Comparison of ENCODE assay signal across 9 cellular contexts in genomic region chr6:158648682-158649131, GRCh38. TPM values are rescaled to one million over a fixed set of nuclear protein-coding genes. Genes with fewer than 3 reads are reported as not detected.
DNase-seq lines count a peak whose midpoint lies in the region; ATAC-seq and TF ChIP-seq lines count a peak whose summit lies in the region.
"Had no signal": no experiment of that assay in that cellular context is flagged by ENCODE, and none has a peak within 500 bp of the region (broad histone marks: within the 10 kb centered on the region; RNA-seq: fewer than 3 reads in every experiment).

No MANE protein-coding gene starts in this region.

- H3K4me1 Mint-ChIP-seq in stimulated activated naive CD8-positive, alpha-beta T cell treated with anti-CD3 and anti-CD28 coated beads, Interleukin-15, amount 100 ng/mL, for 72 hours, result peaks cover 77% of the 10 kb centered on the region

- no peaks in the 10 kb centered on the region for H3K27me3 Mint-ChIP-seq in stimulated activated naive CD8-positive, alpha-beta T cell treated with anti-CD3 and anti-CD28 coated beads, Interleukin-15, amount 100 ng/mL, for 72 hours

- peaks cover 8% of the 10 kb centered on the region for H3K79me2 ChIP-seq in fibroblast of lung (ENCODE audit: control insufficient read depth, insufficient read depth, low read length)

- no peaks in the 10 kb centered on the region for H3K27me3 ChIP-seq in fibroblast of lung (ENCODE audit: control insufficient read depth, insufficient read depth, low read length)
- H3K27me3 ChIP-seq: suprapubic skin had no signal

- no peaks in the 10 kb centered on the region for H4K20me1 ChIP-seq in fibroblast of lung (ENCODE audit: control insufficient read depth, extremely low read depth, insufficient read depth, low read length)

- H3K4me2 ChIP-seq in fibroblast of lung (ENCODE audit: extremely low read depth, insufficient read depth, low read length), result peak overlapping the region; percentile 91

- ATAC-seq in GM21825 (IDR thresholded peaks at IDR 0.05; ENCODE audit: unreplicated experiment) (peak; percentile 27), omental fat pad (ENCODE audit: low FRiP score) (no peak)
- ATAC-seq in stimulated activated naive CD8-positive, alpha-beta T cell treated with anti-CD3 and anti-CD28 coated beads, Interleukin-15, amount 100 ng/mL, for 72 hours, result peak; percentile 38

- H3K9me3 Mint-ChIP-seq in stimulated activated naive CD8-positive, alpha-beta T cell treated with anti-CD3 and anti-CD28 coated beads, Interleukin-15, amount 100 ng/mL, for 72 hours, result no peaks in the 10 kb centered on the region

- peak overlapping the region; percentile 97 for H3K27ac ChIP-seq in fibroblast of lung (ENCODE audit: insufficient read depth, low read length)

- H3K9me3 ChIP-seq in fibroblast of lung (ENCODE audit: control insufficient read depth, insufficient read depth, low read depth, low read length), result no peaks in the 10 kb centered on the region
- H3K9me3 ChIP-seq: suprapubic skin had no signal

- peak overlapping the region; percentile 90 to 99 for H3K27ac Mint-ChIP-seq in stimulated activated naive CD8-positive, alpha-beta T cell treated with anti-CD3 and anti-CD28 coated beads, Interleukin-15, amount 100 ng/mL, for 72 hours

- H3K4me1 ChIP-seq in fibroblast of lung (ENCODE audit: control insufficient read depth, extremely low read depth, insufficient read depth, low read length), result peaks cover 19% of the 10 kb centered on the region

- TF ChIP-seq CTCF in fibroblast of lung (conservative IDR thresholded peaks at IDR 0.05 in 1 of 2, IDR thresholded peaks at IDR 0.05 in 1 of 2; ENCODE audit: low read depth in 1 of 2, low read length in 2 of 2) (no peak), omental fat pad (IDR thresholded peaks at IDR 0.05) (no peak)

- peak overlapping the region in 1 of 4 experiments; percentile 15 for H3K4me3 ChIP-seq in fibroblast of lung (replicated peaks in 1 of 4; ENCODE audit: control extremely low read depth in 1 of 4, insufficient read depth in 1 of 4, low read depth in 3 of 4, low read length in 4 of 4)
- H3K4me3 ChIP-seq: suprapubic skin had no signal

- peak overlapping the region; percentile 87 to 88 for H3K4me3 Mint-ChIP-seq in stimulated activated naive CD8-positive, alpha-beta T cell treated with anti-CD3 and anti-CD28 coated beads, Interleukin-15, amount 100 ng/mL, for 72 hours

- DNase-seq in GM04503 (ENCODE audit: low read depth) (peak; percentile 92), SIG-M5 treated with dmso at 0.1 percent for 504 hours (lab: John Stamatoyannopoulos, UW; ENCODE audit: unreplicated experiment) (peak; percentile 81), fibroblast of lung (ENCODE audit: low read depth in 2 of 2) (peak; percentile 93 to 96), AML-193 (lab: John Stamatoyannopoulos, UW) (no peak), omental fat pad (ENCODE audit: low spot score) (no peak), medulla oblongata (ENCODE audit: extremely low spot score) (no peak)
- DNase-seq in stimulated activated naive CD8-positive, alpha-beta T cell treated with anti-CD3 and anti-CD28 coated beads, Interleukin-15, amount 100 ng/mL, for 72 hours, result peak; percentile 54 to 57

- H2AFZ ChIP-seq in fibroblast of lung (ENCODE audit: low read length), result peak overlapping the region; percentile 19

- peak overlapping the region; percentile 44 for H3K9ac ChIP-seq in fibroblast of lung (ENCODE audit: insufficient read depth, low read length)

- H3K36me3 ChIP-seq in fibroblast of lung (ENCODE audit: control insufficient read depth, insufficient read depth, low read length), result no peaks in the 10 kb centered on the region
- H3K36me3 ChIP-seq: suprapubic skin had no signal

RNA-seq across cellular contexts. Expression of gene SYTL3, which starts 1.1 kb away (rescaled TPM):
- total RNA-seq in fibroblast of lung (2.8 and 4.6 TPM in 2 replicates), omental fat pad (10 to 100 TPM in 1 of 4 donors, 1 to 10 TPM in 3; 5.3 to 16.3 (median 6.8) TPM)
- polyA plus RNA-seq in fibroblast of lung, result 0.76 and 1.4 TPM in 2 replicates
- polyA plus RNA-seq in fibroblast of lung (2012), result 0.87 and 1.7 TPM in 2 replicates
- polyA minus RNA-seq in fibroblast of lung (ENCODE audit: low replicate concordance), result 0.63 and 1.2 TPM in 2 replicates

RNA-seq across cellular contexts. Expression of gene DYNLT1, which starts 4.2 kb away (rescaled TPM):
- total RNA-seq in fibroblast of lung, result 85.3 and 92.3 TPM in 2 replicates
- polyA plus RNA-seq in fibroblast of lung, result 280 and 296 TPM in 2 replicates
- polyA plus RNA-seq in fibroblast of lung (2012), result 275 and 298 TPM in 2 replicates
- polyA minus RNA-seq in fibroblast of lung (ENCODE audit: low replicate concordance), result 119 and 168 TPM in 2 replicates
- 10 to 100 TPM; 43.8 to 70.4 (median 60.7) TPM for total RNA-seq in omental fat pad

Comparison
In these comparisons a context has a peak if more than half of its experiments do, and no peak if none do; other contexts are left out.
1. DNase-seq: peak in GM04503 (single experiment), SIG-M5 treated with dmso at 0.1 percent for 504 hours (single experiment), fibroblast of lung (2 of 2) and stimulated activated naive CD8-positive, alpha-beta T cell treated with anti-CD3 and anti-CD28 coated beads, Interleukin-15, amount 100 ng/mL, for 72 hours (2 of 2); none in AML-193 (0 of 2), omental fat pad (single experiment) and medulla oblongata (single experiment).